In the genomic region with DNA sequence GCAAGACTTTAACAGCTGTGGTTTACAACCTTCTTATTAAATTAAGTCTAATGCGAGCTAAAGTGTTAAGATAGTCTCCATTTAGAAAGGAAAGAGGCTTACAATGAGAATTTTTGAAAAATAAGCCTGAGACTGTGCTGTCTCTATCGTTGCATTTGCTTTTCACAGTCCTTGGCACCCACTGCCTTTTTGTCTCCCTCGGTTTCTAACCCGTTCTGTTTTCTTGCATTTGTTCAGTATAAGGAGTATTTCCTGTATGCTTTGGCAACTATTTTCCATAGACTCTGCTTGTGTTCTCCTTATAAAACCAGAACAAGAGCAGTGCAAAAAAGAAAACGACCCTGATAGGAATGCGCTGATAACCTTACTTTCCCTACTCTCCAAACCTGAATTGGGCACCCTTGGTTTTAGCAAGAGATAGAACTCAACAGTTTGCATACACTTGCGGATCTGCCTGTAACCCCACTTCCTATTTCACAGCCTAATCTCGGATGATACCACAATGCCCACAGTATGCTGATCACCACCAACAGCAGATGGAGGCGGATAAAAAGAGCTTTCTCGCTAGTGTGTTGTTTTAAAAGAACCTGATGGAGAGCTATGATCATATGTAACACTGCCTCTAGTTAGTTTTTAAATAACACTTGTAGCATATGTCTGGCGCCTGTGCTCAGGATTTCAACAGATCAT, we compare ENCODE assay signal across 8 cellular contexts. TPM values are rescaled to one million over a fixed set of nuclear protein-coding genes. Genes with fewer than 3 reads are reported as not detected.
DNase-seq lines count a peak whose midpoint lies in the region; ATAC-seq and TF ChIP-seq lines count a peak whose summit lies in the region.

No MANE protein-coding gene starts in this region.

- no peaks in the 10 kb centered on the region for H3K36me3 ChIP-seq in CD8-positive, alpha-beta memory T cell (ENCODE audit: insufficient read depth, low read length)
- H3K36me3 ChIP-seq in right lobe of liver = no peaks in the 10 kb centered on the region
- no peaks in the 10 kb centered on the region for H3K36me3 ChIP-seq in tibial nerve

- WGBS in right lobe of liver (ENCODE audit: insufficient coverage, low coverage, low lambda C conversion rate, missing lambda C conversion rate) = 19% methylated on average over 11 of the region's 11 CpGs
- WGBS in tibial nerve, 2 donors = 11 to 24% methylated on average over 11 of the region's 11 CpGs

- H3K36me3 Mint-ChIP-seq in CD8-positive, alpha-beta memory T cell = peaks cover 0 to 14% (median 0%) of the 10 kb centered on the region in 3 donors

- no peaks in the 10 kb centered on the region for H3K27me3 Mint-ChIP-seq in CD8-positive, alpha-beta memory T cell

- no peaks in the 10 kb centered on the region for H3K9me3 Mint-ChIP-seq in CD8-positive, alpha-beta memory T cell

- peaks cover 26% of the 10 kb centered on the region for H3K4me1 ChIP-seq in CD8-positive, alpha-beta memory T cell (ENCODE audit: insufficient read depth, low read length)
- H3K4me1 ChIP-seq in right lobe of liver (peaks cover 0 to 37% (median 0%) of the 10 kb centered on the region in 4 donors), tibial nerve (peaks cover 0 to 40% (median 21%) of the 10 kb centered on the region in 4 donors)

- no peak for TF ChIP-seq EP300 in tibial nerve (IDR thresholded peaks at IDR 0.05)

- peak overlapping the region; percentile 75 to 97 (median 84) for H3K27ac Mint-ChIP-seq in CD8-positive, alpha-beta memory T cell

- no peaks in the 10 kb centered on the region for H3K9me3 ChIP-seq in CD8-positive, alpha-beta memory T cell (ENCODE audit: low read length)
- H3K9me3 ChIP-seq in right lobe of liver (no peaks in the 10 kb centered on the region), tibial nerve (no peaks in the 10 kb centered on the region)

- H3K27me3 ChIP-seq in CD8-positive, alpha-beta memory T cell (ENCODE audit: insufficient read depth, low read length, poor library complexity, severe bottlenecking) = no peaks in the 10 kb centered on the region
- H3K27me3 ChIP-seq in right lobe of liver (no peaks in the 10 kb centered on the region), tibial nerve (no peaks in the 10 kb centered on the region)

- intact Hi-C loops in right lobe of liver (cut with DNase I) = no loop called here

- H3K4me1 Mint-ChIP-seq in CD8-positive, alpha-beta memory T cell = peaks cover 31 to 42% (median 40%) of the 10 kb centered on the region in 3 donors

- ATAC-seq in GM19455 (IDR thresholded peaks at IDR 0.05; ENCODE audit: unreplicated experiment) (peak; percentile 24), right lobe of liver (peak in 1 of 4 donors; percentile 3)

- TF ChIP-seq CTCF in astrocyte of the cerebellum (IDR thresholded peaks at IDR 0.05; ENCODE audit: low read depth, low read length, missing control alignments) = no peak
- no peak for TF ChIP-seq CTCF in right lobe of liver (IDR thresholded peaks at IDR 0.05)
- TF ChIP-seq CTCF in tibial nerve (IDR thresholded peaks at IDR 0.05) = no peak

- peak overlapping the region; percentile 87 to 96 (median 94) for H3K4me3 Mint-ChIP-seq in CD8-positive, alpha-beta memory T cell

- H3K4me3 ChIP-seq in CD8-positive, alpha-beta memory T cell (ENCODE audit: low read length) = peak overlapping the region; percentile 82
- H3K4me3 ChIP-seq in astrocyte of the cerebellum (ENCODE audit: low read depth, low read length) = peak overlapping the region; percentile 82
- peak overlapping the region; percentile 90 to 93 (median 92) for H3K4me3 ChIP-seq in right lobe of liver
- peak overlapping the region; percentile 44 to 90 (median 75) for H3K4me3 ChIP-seq in tibial nerve

- CTCF ChIA-PET in CD8-positive, alpha-beta memory T cell (lab: Charles Lee) = interaction anchor here (0.8 to 1.5 kb wide), 4 partner anchors 70 to 1147 kb away, joined by 3 to 7 read pairs (median 3); no protein-coding TSS in a partner anchor

- peak; percentile 18 to 69 (median 47) for DNase-seq in CD8-positive, alpha-beta memory T cell
- DNase-seq in NCI-H1694 (lab: John Stamatoyannopoulos, UW) = peak; percentile 10
- DNase-seq in astrocyte of the cerebellum (ENCODE audit: low read depth) = no peak
- no peak for DNase-seq in right lobe of liver
- no peak for DNase-seq in tibial nerve (ENCODE audit: low spot score in 2 of 2)
- DNase-seq in NCI-H2081 treated with DMSO at 0.1 percent for 48 hours (lab: John Stamatoyannopoulos, UW) = no peak
- DNase-seq in GDM1 (lab: John Stamatoyannopoulos, UW) = no peak

- in situ Hi-C loops in astrocyte of the cerebellum (cut with HindIII; ENCODE audit: low sequenced_read_pairs) = no loop called here

- POLR2A ChIA-PET in CD8-positive, alpha-beta memory T cell (lab: Charles Lee) = interaction anchor here (0.6 to 1.6 kb wide), 10 partner anchors 11 to 1146 kb away, joined by 3 to 6 read pairs (median 3); no protein-coding TSS in a partner anchor

- peak overlapping the region; percentile 77 for H3K27ac ChIP-seq in CD8-positive, alpha-beta memory T cell (ENCODE audit: low read depth, low read length)
- H3K27ac ChIP-seq in right lobe of liver = peak overlapping the region; percentile 97 to 98 (median 97)
- H3K27ac ChIP-seq in tibial nerve = peak overlapping the region; percentile 81 to 99 (median 95)

- TF ChIP-seq POLR2A in right lobe of liver (IDR thresholded peaks at IDR 0.05) (no peak), tibial nerve (IDR thresholded peaks at IDR 0.05) (no peak)

RNA-seq across cellular contexts. Expression of gene ARHGAP12, which starts 1.5 kb away (rescaled TPM):
- 1 to 10 TPM; 5.1 to 5.3 TPM for total RNA-seq in CD8-positive, alpha-beta memory T cell
- 9.7 TPM for polyA plus RNA-seq in CD8-positive, alpha-beta memory T cell
- total RNA-seq in right lobe of liver (10 to 100 TPM; 12.1 to 24.8 (median 17.6) TPM), tibial nerve (10 to 100 TPM; 38.8 to 65.7 (median 47.7) TPM)

Comparison
In these comparisons a context has a peak if more than half of its experiments do, and no peak if none do; other contexts are left out.
1. DNase-seq: peak in CD8-positive, alpha-beta memory T cell (5 of 5) and NCI-H1694 (single experiment); none in astrocyte of the cerebellum (single experiment), right lobe of liver (0 of 3), tibial nerve (0 of 2), NCI-H2081 treated with DMSO at 0.1 percent for 48 hours (single experiment) and GDM1 (single experiment).
2. Peak in every context shown above with its lines, with median percentiles within 50 percentile points of each other: H3K27ac ChIP-seq and H3K4me3 ChIP-seq.